In genomic region chr15:38553071-38553470, GRCh38 we compare ENCODE assay signal across 15 cellular contexts. TPM values are rescaled to one million over a fixed set of nuclear protein-coding genes. Genes with fewer than 3 reads are reported as not detected.
DNase-seq lines count a peak whose midpoint lies in the region; ATAC-seq and TF ChIP-seq lines count a peak whose summit lies in the region.
"Had no signal": no experiment of that assay in that cellular context is flagged by ENCODE, and none has a peak within 500 bp of the region (broad histone marks: within the 10 kb centered on the region; RNA-seq: fewer than 3 reads in every experiment).

No MANE protein-coding gene starts in this region.

- no peak overlapping the region for H3K9ac ChIP-seq in endodermal cell (ENCODE audit: extremely low read depth, low read length, poor library complexity, severe bottlenecking)

- no peak for TF ChIP-seq EP300 in ovary (IDR thresholded peaks at IDR 0.05)
- no peak for TF ChIP-seq EP300 in stomach (IDR thresholded peaks at IDR 0.05)

- TF ChIP-seq POLR2A in ovary (IDR thresholded peaks at IDR 0.05) (no peak), stomach (IDR thresholded peaks at IDR 0.05) (no peak)

- no peaks in the 10 kb centered on the region for H3K9me3 ChIP-seq in endodermal cell (ENCODE audit: control insufficient read depth, low read length)
- no peaks in the 10 kb centered on the region for H3K9me3 ChIP-seq in ovary
- H3K9me3 ChIP-seq in stomach = no peaks in the 10 kb centered on the region
- H3K9me3 ChIP-seq: colonic mucosa had no signal

- H3K4me1 ChIP-seq in endodermal cell (ENCODE audit: control insufficient read depth, insufficient read depth, low read length) = peaks cover 27% of the 10 kb centered on the region
- H3K4me1 ChIP-seq in ovary (ENCODE audit: insufficient read depth) = no peaks in the 10 kb centered on the region
- no peaks in the 10 kb centered on the region for H3K4me1 ChIP-seq in stomach
- H3K4me1 ChIP-seq: colonic mucosa had no signal

- H3K27me3 Mint-ChIP-seq in stimulated activated naive CD8-positive, alpha-beta T cell treated with anti-CD3 and anti-CD28 coated beads, Interleukin-15, Interleukin-2, amounts not matched to agents 100 ng/mL and 50 ng/mL, for 24 hours = no peaks in the 10 kb centered on the region
- H3K27me3 Mint-ChIP-seq in activated CD8-positive, alpha-beta T cell treated with anti-CD3 and anti-CD28 coated beads for 36 hours = no peaks in the 10 kb centered on the region
- H3K27me3 Mint-ChIP-seq in endodermal cell (ENCODE audit: insufficient read depth) = peaks cover 2% of the 10 kb centered on the region
- no peaks in the 10 kb centered on the region for H3K27me3 Mint-ChIP-seq in type B pancreatic cell

- no peak for TF ChIP-seq CTCF in activated CD8-positive, alpha-beta T cell treated with anti-CD3 and anti-CD28 coated beads for 36 hours (IDR thresholded peaks at IDR 0.05)
- no peak for TF ChIP-seq CTCF in endodermal cell (conservative IDR thresholded peaks at IDR 0.05)
- TF ChIP-seq CTCF in type B pancreatic cell (conservative IDR thresholded peaks at IDR 0.05) = no peak
- no peak for TF ChIP-seq CTCF in ovary (IDR thresholded peaks at IDR 0.05)
- TF ChIP-seq CTCF in stomach (IDR thresholded peaks at IDR 0.05) = no peak

- H3K4me3 ChIP-seq in endodermal cell (ENCODE audit: low read length) (peak overlapping the region; percentile 56), ovary (no peak overlapping the region), stomach (no peak overlapping the region)
- H3K4me3 ChIP-seq: colonic mucosa, lung had no signal

- H3K4me3 Mint-ChIP-seq in stimulated activated naive CD8-positive, alpha-beta T cell treated with anti-CD3 and anti-CD28 coated beads, Interleukin-15, Interleukin-2, amounts not matched to agents 100 ng/mL and 50 ng/mL, for 24 hours = peak overlapping the region; percentile 51
- H3K4me3 Mint-ChIP-seq in activated CD8-positive, alpha-beta T cell treated with anti-CD3 and anti-CD28 coated beads for 36 hours = peak overlapping the region; percentile 9
- H3K4me3 Mint-ChIP-seq in endodermal cell (peak overlapping the region; percentile 36), type B pancreatic cell (peak overlapping the region; percentile 12)

- H3K36me3 ChIP-seq in endodermal cell (ENCODE audit: control insufficient read depth, insufficient read depth, low read length) = peaks cover 2% of the 10 kb centered on the region
- H3K36me3 ChIP-seq in ovary = no peaks in the 10 kb centered on the region
- no peaks in the 10 kb centered on the region for H3K36me3 ChIP-seq in stomach
- H3K36me3 ChIP-seq: colonic mucosa had no signal

- no peak for DNase-seq in stimulated activated naive CD8-positive, alpha-beta T cell treated with anti-CD3 and anti-CD28 coated beads, Interleukin-15, Interleukin-2, amounts not matched to agents 100 U/mL and 50 U/mL, for 24 hours
- DNase-seq in activated CD8-positive, alpha-beta T cell treated with anti-CD3 and anti-CD28 coated beads for 36 hours = no peak
- DNase-seq in endodermal cell = no peak
- DNase-seq in type B pancreatic cell (ENCODE audit: extremely low spot score, unreplicated experiment) = no peak
- DNase-seq in ovary = no peak
- DNase-seq in stomach = no peak
- DNase-seq: activated gamma-delta T cell treated with Interleukin-2 at 50 U/mL for 16 hours; colonic mucosa; NCI-H1105; NCI-H526; posterior cingulate gyrus; stimulated activated CD4-positive, alpha-beta T cell treated with anti-CD3 and anti-CD28 coated beads, Interleukin-2, amount 100 ng/mL, for 24 hours had no signal

- CTCF ChIA-PET in activated CD8-positive, alpha-beta T cell treated with anti-CD3 and anti-CD28 coated beads for 36 hours (lab: Charles Lee) = interaction anchor here (0.8 to 7.8 kb wide), 7 partner anchors 9 to 146 kb away, joined by 3 to 73 read pairs (median 9); partner anchors contain the start of gene RASGRP1

- ATAC-seq in stimulated activated naive CD8-positive, alpha-beta T cell treated with anti-CD3 and anti-CD28 coated beads, Interleukin-15, Interleukin-2, amounts not matched to agents 100 U/mL and 50 U/mL, for 24 hours = no peak
- no peak for ATAC-seq in activated CD8-positive, alpha-beta T cell treated with anti-CD3 and anti-CD28 coated beads for 36 hours
- ATAC-seq in GM18867 (IDR thresholded peaks at IDR 0.05; ENCODE audit: unreplicated experiment) = no peak

- H3K4me1 Mint-ChIP-seq in stimulated activated naive CD8-positive, alpha-beta T cell treated with anti-CD3 and anti-CD28 coated beads, Interleukin-15, Interleukin-2, amounts not matched to agents 100 ng/mL and 50 ng/mL, for 24 hours (ENCODE audit: low read depth) = peaks cover 93% of the 10 kb centered on the region
- peaks cover 89% of the 10 kb centered on the region for H3K4me1 Mint-ChIP-seq in activated CD8-positive, alpha-beta T cell treated with anti-CD3 and anti-CD28 coated beads for 36 hours (ENCODE audit: low read depth)
- H3K4me1 Mint-ChIP-seq in endodermal cell (peaks cover 57% of the 10 kb centered on the region), type B pancreatic cell (ENCODE audit: unreplicated experiment) (peaks cover 18% of the 10 kb centered on the region)

- H3K36me3 Mint-ChIP-seq in stimulated activated naive CD8-positive, alpha-beta T cell treated with anti-CD3 and anti-CD28 coated beads, Interleukin-15, Interleukin-2, amounts not matched to agents 100 ng/mL and 50 ng/mL, for 24 hours (ENCODE audit: low read depth) = peaks cover 71% of the 10 kb centered on the region
- H3K36me3 Mint-ChIP-seq in activated CD8-positive, alpha-beta T cell treated with anti-CD3 and anti-CD28 coated beads for 36 hours (ENCODE audit: low read depth) = peaks cover 71% of the 10 kb centered on the region
- H3K36me3 Mint-ChIP-seq in endodermal cell (ENCODE audit: low read depth) (no peaks in the 10 kb centered on the region), type B pancreatic cell (no peaks in the 10 kb centered on the region)

- H3K9me3 Mint-ChIP-seq in stimulated activated naive CD8-positive, alpha-beta T cell treated with anti-CD3 and anti-CD28 coated beads, Interleukin-15, Interleukin-2, amounts not matched to agents 100 ng/mL and 50 ng/mL, for 24 hours = no peaks in the 10 kb centered on the region
- H3K9me3 Mint-ChIP-seq in activated CD8-positive, alpha-beta T cell treated with anti-CD3 and anti-CD28 coated beads for 36 hours = no peaks in the 10 kb centered on the region
- H3K9me3 Mint-ChIP-seq in endodermal cell (no peaks in the 10 kb centered on the region), type B pancreatic cell (no peaks in the 10 kb centered on the region)

- H3K27ac Mint-ChIP-seq in stimulated activated naive CD8-positive, alpha-beta T cell treated with anti-CD3 and anti-CD28 coated beads, Interleukin-15, Interleukin-2, amounts not matched to agents 100 ng/mL and 50 ng/mL, for 24 hours = peak overlapping the region; percentile 75
- peak overlapping the region; percentile 96 for H3K27ac Mint-ChIP-seq in activated CD8-positive, alpha-beta T cell treated with anti-CD3 and anti-CD28 coated beads for 36 hours
- no peak overlapping the region for H3K27ac Mint-ChIP-seq in endodermal cell
- H3K27ac Mint-ChIP-seq in type B pancreatic cell = no peak overlapping the region

- no peak overlapping the region for H3K27ac ChIP-seq in endodermal cell (ENCODE audit: low read depth, low read length)
- no peak overlapping the region for H3K27ac ChIP-seq in ovary
- H3K27ac ChIP-seq in stomach = no peak overlapping the region
- H3K27ac ChIP-seq: colonic mucosa had no signal

- POLR2A ChIA-PET in activated CD8-positive, alpha-beta T cell treated with anti-CD3 and anti-CD28 coated beads for 36 hours (lab: Charles Lee) = interaction anchor here (0.9 to 4.9 kb wide), 5 partner anchors 11 to 132 kb away, joined by 3 to 17 read pairs (median 12); partner anchors contain the start of gene RASGRP1

- intact Hi-C loops in activated CD8-positive, alpha-beta T cell treated with anti-CD3 and anti-CD28 coated beads for 36 hours (cut with micrococcal nuclease) = no loop called here
- intact Hi-C loops in ovary (cut with DNase I) (no loop called here), stomach (cut with DNase I; ENCODE audit: low total_unique reads) (no loop called here)

- H3K27me3 ChIP-seq in endodermal cell (ENCODE audit: control insufficient read depth, insufficient read depth, low read length, poor library complexity, severe bottlenecking) = no peaks in the 10 kb centered on the region
- H3K27me3 ChIP-seq in ovary = no peaks in the 10 kb centered on the region
- H3K27me3 ChIP-seq in stomach = peaks cover 0 to 14% (median 0%) of the 10 kb centered on the region in 3 donors
- H3K27me3 ChIP-seq: colonic mucosa had no signal

- 90% methylated on average over 4 of the region's 4 CpGs for WGBS in endodermal cell (ENCODE audit: insufficient coverage in 1 of 2, insufficient read length in 1 of 2), 2 experiments
- 64 to 78% (median 64%) methylated on average over 4 of the region's 4 CpGs for WGBS in ovary, 3 donors
- 76 to 90% (median 81%) methylated on average over 4 of the region's 4 CpGs for WGBS in stomach, 5 donors

RNA-seq across cellular contexts. Expression of gene RASGRP1, which starts 11.5 kb away (rescaled TPM):
- 100 to 1,000 TPM; 105 to 106 TPM for total RNA-seq in activated CD8-positive, alpha-beta T cell treated with anti-CD3 and anti-CD28 coated beads for 36 hours
- total RNA-seq in endodermal cell (1 to 10 TPM; 7.0 to 8.8 TPM), type B pancreatic cell (ENCODE audit: low replicate concordance) (3.0 and 6.6 TPM in 2 replicates), ovary (10 to 100 TPM in 1 of 7 donors, 1 to 10 TPM in 3, under 1 TPM in 3; 0.28 to 15.5 (median 1.0) TPM), stomach (10 to 100 TPM in 1 of 5 donors, 1 to 10 TPM in 3, under 1 TPM in 1; 0.29 to 12.3 (median 4.3) TPM)
- polyA plus RNA-seq in endodermal cell (2013, experiment 1 of 2) = 5.4 TPM
- 5.1 TPM for polyA plus RNA-seq in endodermal cell (2013, experiment 2 of 2)
- polyA plus RNA-seq in ovary (1 to 10 TPM in 1 of 2 donors, under 1 TPM in 1; 0.13 to 1.1 TPM), stomach (1 to 10 TPM in 1 of 3 donors, under 1 TPM in 2; 0.46 to 1.7 (median 0.62) TPM)

Comparison
In these comparisons a context has a peak if more than half of its experiments do, and no peak if none do; other contexts are left out.
1. H3K27ac Mint-ChIP-seq: peak in stimulated activated naive CD8-positive, alpha-beta T cell treated with anti-CD3 and anti-CD28 coated beads, Interleukin-15, Interleukin-2, amounts not matched to agents 100 ng/mL and 50 ng/mL, for 24 hours (single experiment) and activated CD8-positive, alpha-beta T cell treated with anti-CD3 and anti-CD28 coated beads for 36 hours (single experiment); none in endodermal cell (single experiment) and type B pancreatic cell (single experiment).
2. RNA of gene RASGRP1, which starts 11.5 kb away (total RNA-seq): 105 to 106 TPM in activated CD8-positive, alpha-beta T cell treated with anti-CD3 and anti-CD28 coated beads for 36 hours; 7.0 to 8.8 TPM in endodermal cell, 0.29 to 12.3 TPM in stomach, 3.0 to 6.6 TPM in type B pancreatic cell and 0.28 to 15.5 TPM in ovary; every median in the first group is over 4 times any median in the second.
3. Peak in every context shown above with its lines, with median percentiles within 50 percentile points of each other: H3K4me3 Mint-ChIP-seq.